10 cellular contexts compared by ENCODE assay signal in the genomic region with DNA sequence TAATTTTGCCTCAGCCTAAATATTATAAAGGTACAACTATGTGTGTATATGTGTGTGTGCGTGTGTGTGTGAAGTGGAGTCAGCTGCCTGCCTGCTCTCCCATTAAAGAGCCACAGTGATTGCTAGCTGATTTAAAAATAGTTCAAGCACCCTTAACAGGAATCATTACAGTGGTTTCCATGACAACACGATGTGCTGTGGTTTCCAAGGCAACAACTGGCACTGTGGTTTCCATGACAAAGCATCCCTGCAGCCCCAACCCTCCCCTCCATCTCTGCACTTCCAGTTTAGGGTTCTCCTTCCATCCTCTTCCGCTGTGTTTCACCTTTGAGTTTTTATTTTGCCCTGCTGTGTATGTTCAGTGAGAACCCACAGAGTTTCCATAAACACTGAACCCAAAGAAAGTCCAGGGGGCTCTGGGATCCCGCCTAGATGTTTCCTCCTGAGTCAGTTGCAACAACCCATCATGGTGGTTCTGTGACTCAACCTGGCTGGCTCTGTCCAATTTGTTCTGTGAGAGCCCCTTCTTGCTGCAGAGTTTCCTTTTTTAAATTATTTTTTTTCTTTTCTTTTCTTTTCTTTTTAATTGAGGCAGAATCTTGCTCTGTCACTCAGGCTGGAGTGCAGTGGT. TPM values are rescaled to one million over a fixed set of nuclear protein-coding genes. Genes with fewer than 3 reads are reported as not detected.
DNase-seq lines count a peak whose midpoint lies in the region; ATAC-seq and TF ChIP-seq lines count a peak whose summit lies in the region.
"Had no signal": no experiment of that assay in that cellular context is flagged by ENCODE, and none has a peak within 500 bp of the region (broad histone marks: within the 10 kb centered on the region; RNA-seq: fewer than 3 reads in every experiment).

No MANE protein-coding gene starts in this region.

- WGBS in lower leg skin, 2 donors, result 61% methylated on average over 3 to 4 of the region's 4 CpGs

- no peak for TF ChIP-seq CTCF in HFFc6 (IDR thresholded peaks at IDR 0.05)
- no peak for TF ChIP-seq CTCF in lower leg skin (IDR thresholded peaks at IDR 0.05)

- TF ChIP-seq POLR2A in lower leg skin (IDR thresholded peaks at IDR 0.05), result no peak

- no peak overlapping the region for H3K4me3 ChIP-seq in lower leg skin (ENCODE audit: low read depth, poor library complexity, severe bottlenecking)

- H3K27me3 Mint-ChIP-seq in HFFc6 (ENCODE audit: insufficient read depth), result no peaks in the 10 kb centered on the region; the same call in 1 of the 2 replicates

- H3K27ac Mint-ChIP-seq in HFFc6, result peak overlapping the region; percentile 82
- H3K27ac Mint-ChIP-seq: T-helper 1 cell treated with Interleukin-12 subunit alpha and Interleukin-12 subunit beta and Interleukin-4 antibody, amounts not matched to agents 30 μg/mL and 1 μg/mL, for 36 hours had no signal

- no peaks in the 10 kb centered on the region for H3K36me3 Mint-ChIP-seq in HFFc6 (ENCODE audit: low read depth)

- no peaks in the 10 kb centered on the region for H3K9me3 Mint-ChIP-seq in HFFc6
- H3K9me3 Mint-ChIP-seq: T-helper 1 cell treated with Interleukin-12 subunit alpha and Interleukin-12 subunit beta and Interleukin-4 antibody, amounts not matched to agents 30 μg/mL and 1 μg/mL, for 36 hours had no signal

- ATAC-seq in HG03139 (IDR thresholded peaks at IDR 0.05; ENCODE audit: unreplicated experiment), result no peak
- ATAC-seq: right cardiac atrium had no signal

- no peak overlapping the region for H3K4me3 Mint-ChIP-seq in HFFc6
- H3K4me3 Mint-ChIP-seq: T-helper 1 cell treated with Interleukin-12 subunit alpha and Interleukin-12 subunit beta and Interleukin-4 antibody, amounts not matched to agents 30 μg/mL and 1 μg/mL, for 36 hours had no signal

- H3K4me1 Mint-ChIP-seq in HFFc6 (ENCODE audit: low read depth), result peaks cover 44% of the 10 kb centered on the region

- intact Hi-C loops in head of caudate nucleus (cut with DNase I) (no loop called here), lower leg skin (cut with DNase I; ENCODE audit: low total_unique reads) (no loop called here)

- DNase-seq in Ammon's horn (ENCODE audit: low spot score), result peak; percentile 89
- DNase-seq in HFFc6, result peak; percentile 78
- DNase-seq in SK-N-DZ (ENCODE audit: low spot score), result peak; percentile 69
- peak in 41 of 42 donors; percentile 32 to 92 (median 71) for DNase-seq in head of caudate nucleus
- DNase-seq in lower leg skin (ENCODE audit: low spot score in 2 of 2), result no peak
- no peak for DNase-seq in activated effector memory CD4-positive, alpha-beta T cell treated with Interleukin-2 at 50 U/mL for 16 hours
- DNase-seq in amniotic stem cell (lab: John Stamatoyannopoulos, UW), result no peak
- DNase-seq: right cardiac atrium had no signal

RNA-seq across cellular contexts. Expression of gene PNMA8A, which starts 7.1 kb away (rescaled TPM):
- total RNA-seq in HFFc6 (2021; fragmentation: NEBNext Ultra II Directional; extraction: Animal tissue kit (Norgen Biotek cat#: 25700)), result 10 to 100 TPM in 2 of 6 experiments, 1 to 10 TPM in 4; 8.6 to 13.1 (median 9.2) TPM
- polyA plus RNA-seq in SK-N-DZ (2014; cell fraction: cytosol; rRNA removed), result 28.2 and 30.8 TPM in 2 replicates
- 8.5 and 9.0 TPM in 2 replicates for polyA plus RNA-seq in SK-N-DZ (2014; cell fraction: nucleus; rRNA removed)
- 1 to 10 TPM in 3 of 4 donors, under 1 TPM in 1; 0.30 to 4.0 (median 2.7) TPM for total RNA-seq in lower leg skin

RNA-seq across cellular contexts. Expression of gene PNMA8B, which starts 17.2 kb away (rescaled TPM):
- under 1 TPM in 4 of 6 experiments, not detected in 2; 0.02 to 0.17 (median 0.07) TPM for total RNA-seq in HFFc6 (2021; fragmentation: NEBNext Ultra II Directional; extraction: Animal tissue kit (Norgen Biotek cat#: 25700))
- polyA plus RNA-seq in SK-N-DZ (2014; cell fraction: cytosol; rRNA removed), result 0.30 and 1.0 TPM in 2 replicates
- polyA plus RNA-seq in SK-N-DZ (2014; cell fraction: nucleus; rRNA removed), result 0.52 and 1.0 TPM in 2 replicates
- total RNA-seq in lower leg skin, result 1 to 10 TPM; 2.0 to 5.8 (median 2.8) TPM

RNA-seq across cellular contexts. Expression of gene PNMA8C, which starts 49.7 kb away (rescaled TPM):
- under 1 TPM in 3 of 6 experiments, not detected in 3; 0.05 to 0.09 (median 0.07) TPM for total RNA-seq in HFFc6 (2021; fragmentation: NEBNext Ultra II Directional; extraction: Animal tissue kit (Norgen Biotek cat#: 25700))
- 0.83 and 1.7 TPM in 2 replicates for polyA plus RNA-seq in SK-N-DZ (2014; cell fraction: cytosol; rRNA removed)
- 0.52 and 0.65 TPM in 2 replicates for polyA plus RNA-seq in SK-N-DZ (2014; cell fraction: nucleus; rRNA removed)
- not detected for total RNA-seq in lower leg skin

Comparison
In these comparisons a context has a peak if more than half of its experiments do, and no peak if none do; other contexts are left out.
1. DNase-seq: peak in Ammon's horn (single experiment), HFFc6 (single experiment), SK-N-DZ (single experiment) and head of caudate nucleus (41 of 42); none in lower leg skin (0 of 2), activated effector memory CD4-positive, alpha-beta T cell treated with Interleukin-2 at 50 U/mL for 16 hours (single experiment) and amniotic stem cell (single experiment).